ENCODE assay signal across 15 cellular contexts in genomic region chr13:67383358-67383757, GRCh38.
DNase-seq lines count a peak whose midpoint lies in the region; ATAC-seq and TF ChIP-seq lines count a peak whose summit lies in the region.
"Had no signal": no experiment of that assay in that cellular context is flagged by ENCODE, and none has a peak within 500 bp of the region (broad histone marks: within the 10 kb centered on the region; RNA-seq: fewer than 3 reads in every experiment).

No MANE protein-coding gene starts in this region.

- H4K20me1 ChIP-seq in OCI-LY3 (ENCODE audit: insufficient read depth, low read length), result no peaks in the 10 kb centered on the region

- in situ Hi-C loops in Caki2 (cut with HindIII; ENCODE audit: low pct_unique_long_range_greater_than_20kb, low sequenced_read_pairs), result no loop called here

- no peaks in the 10 kb centered on the region for H3K27me3 ChIP-seq in OCI-LY3 (ENCODE audit: low read depth, low read length)
- no peaks in the 10 kb centered on the region for H3K27me3 ChIP-seq in foreskin keratinocyte
- H3K27me3 ChIP-seq in H7 (ENCODE audit: control insufficient read depth, insufficient read depth, low read length), result no peaks in the 10 kb centered on the region
- H3K27me3 ChIP-seq: BE2C, heart left ventricle, stomach had no signal

- TF ChIP-seq CTCF in OCI-LY3 (IDR thresholded peaks at IDR 0.05; ENCODE audit: low read depth, low read length) (no peak), foreskin fibroblast (IDR thresholded peaks at IDR 0.05; ENCODE audit: low read depth, low read length) (no peak), foreskin keratinocyte (conservative IDR thresholded peaks at IDR 0.05) (no peak)

- H3K79me2 ChIP-seq in OCI-LY3 (ENCODE audit: low read length), result no peaks in the 10 kb centered on the region

- H3K4me1 ChIP-seq in OCI-LY3 (ENCODE audit: low read length) (no peaks in the 10 kb centered on the region), foreskin keratinocyte (no peaks in the 10 kb centered on the region)
- H3K4me1 ChIP-seq: BE2C, heart left ventricle, stomach had no signal

- H3K27ac ChIP-seq in OCI-LY3 (ENCODE audit: low read length), result no peak overlapping the region
- H3K27ac ChIP-seq in foreskin keratinocyte, result no peak overlapping the region
- H3K27ac ChIP-seq: heart left ventricle, stomach had no signal

- no peak for ATAC-seq in HG03565 (IDR thresholded peaks at IDR 0.05; ENCODE audit: unreplicated experiment)
- ATAC-seq in foreskin keratinocyte, result no peak
- ATAC-seq: heart left ventricle, Right ventricle myocardium inferior had no signal

- H3K9me3 ChIP-seq in OCI-LY3 (ENCODE audit: insufficient read depth, low read length), result no peaks in the 10 kb centered on the region
- H3K9me3 ChIP-seq: BE2C had no signal

- H3K4me2 ChIP-seq in OCI-LY3 (ENCODE audit: low read length), result no peak overlapping the region

- DNase-seq in Caki2 (ENCODE audit: low read depth), result peak; percentile 19
- peak; percentile 31 for DNase-seq in HCEC 1CT
- DNase-seq in foreskin fibroblast, result peak; percentile 24 to 63
- DNase-seq in inferior parietal cortex (ENCODE audit: extremely low spot score), result no peak
- DNase-seq in foreskin keratinocyte, result no peak
- no peak for DNase-seq in H7
- DNase-seq: activated CD4-positive, alpha-beta memory T cell treated with anti-CD3 and anti-CD28 coated beads, Interleukin-2, amount 10 ng/mL, durations not matched to agents 7 days and 5 days; activated gamma-delta T cell treated with Interleukin-2 at 50 U/mL for 16 hours; BE2C; NCI-H524; stomach had no signal

- H3K9ac ChIP-seq in OCI-LY3 (ENCODE audit: low read length), result no peak overlapping the region

- 0 out of 2 replicates have a peak overlapping the region, but pooled peaks have one; percentile 38 for H2AFZ ChIP-seq in OCI-LY3 (ENCODE audit: low read depth, low read length)

- H3K36me3 ChIP-seq in OCI-LY3 (replicated peaks; ENCODE audit: low read depth, low read length), result no peaks in the 10 kb centered on the region
- H3K36me3 ChIP-seq in H7 (replicated peaks; ENCODE audit: control insufficient read depth, insufficient read depth, low read length), result no peaks in the 10 kb centered on the region
- H3K36me3 ChIP-seq: BE2C, heart left ventricle, stomach had no signal

- H3K4me3 ChIP-seq in OCI-LY3 (ENCODE audit: low read length) (no peak overlapping the region), foreskin fibroblast (ENCODE audit: low read depth in 1 of 2, low read length in 2 of 2) (no peak overlapping the region), H7 (ENCODE audit: insufficient read depth, low read depth, low read length) (no peak overlapping the region)
- H3K4me3 ChIP-seq: heart left ventricle, stomach had no signal

Comparison
In these comparisons a context has a peak if more than half of its experiments do, and no peak if none do; other contexts are left out.
1. DNase-seq: peak in Caki2 (single experiment), HCEC 1CT (single experiment) and foreskin fibroblast (2 of 2); none in inferior parietal cortex (single experiment), foreskin keratinocyte (0 of 2) and H7 (single experiment).